ENCODE assay signal across 1 cellular context in the genomic region with DNA sequence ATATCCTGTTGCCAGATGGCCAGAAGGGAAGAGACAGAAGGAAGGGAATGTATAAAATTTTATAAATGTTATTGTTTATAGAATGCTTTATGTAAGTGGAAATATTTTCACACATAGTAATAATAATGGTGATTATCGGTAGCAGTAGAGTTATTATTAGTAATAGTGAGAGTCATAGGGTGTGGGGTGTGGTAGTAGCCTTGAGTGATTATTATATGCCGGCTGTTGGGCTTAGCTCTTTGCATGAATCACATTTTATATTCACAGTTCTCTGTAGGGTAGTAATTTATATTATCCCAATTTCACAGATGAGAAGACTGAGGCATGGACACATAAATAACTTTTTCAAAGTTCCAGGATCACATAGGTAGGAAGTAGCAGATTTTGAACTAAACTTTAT.
TF ChIP-seq lines count a peak whose summit lies in the region.

No MANE protein-coding gene starts in this region.

TF ChIP-seq in WTC11, 78 proteins besides CTCF, POLR2A, EP300 and RAD21 (continued from another document):
- TF ChIP-seq, protein P1, sequence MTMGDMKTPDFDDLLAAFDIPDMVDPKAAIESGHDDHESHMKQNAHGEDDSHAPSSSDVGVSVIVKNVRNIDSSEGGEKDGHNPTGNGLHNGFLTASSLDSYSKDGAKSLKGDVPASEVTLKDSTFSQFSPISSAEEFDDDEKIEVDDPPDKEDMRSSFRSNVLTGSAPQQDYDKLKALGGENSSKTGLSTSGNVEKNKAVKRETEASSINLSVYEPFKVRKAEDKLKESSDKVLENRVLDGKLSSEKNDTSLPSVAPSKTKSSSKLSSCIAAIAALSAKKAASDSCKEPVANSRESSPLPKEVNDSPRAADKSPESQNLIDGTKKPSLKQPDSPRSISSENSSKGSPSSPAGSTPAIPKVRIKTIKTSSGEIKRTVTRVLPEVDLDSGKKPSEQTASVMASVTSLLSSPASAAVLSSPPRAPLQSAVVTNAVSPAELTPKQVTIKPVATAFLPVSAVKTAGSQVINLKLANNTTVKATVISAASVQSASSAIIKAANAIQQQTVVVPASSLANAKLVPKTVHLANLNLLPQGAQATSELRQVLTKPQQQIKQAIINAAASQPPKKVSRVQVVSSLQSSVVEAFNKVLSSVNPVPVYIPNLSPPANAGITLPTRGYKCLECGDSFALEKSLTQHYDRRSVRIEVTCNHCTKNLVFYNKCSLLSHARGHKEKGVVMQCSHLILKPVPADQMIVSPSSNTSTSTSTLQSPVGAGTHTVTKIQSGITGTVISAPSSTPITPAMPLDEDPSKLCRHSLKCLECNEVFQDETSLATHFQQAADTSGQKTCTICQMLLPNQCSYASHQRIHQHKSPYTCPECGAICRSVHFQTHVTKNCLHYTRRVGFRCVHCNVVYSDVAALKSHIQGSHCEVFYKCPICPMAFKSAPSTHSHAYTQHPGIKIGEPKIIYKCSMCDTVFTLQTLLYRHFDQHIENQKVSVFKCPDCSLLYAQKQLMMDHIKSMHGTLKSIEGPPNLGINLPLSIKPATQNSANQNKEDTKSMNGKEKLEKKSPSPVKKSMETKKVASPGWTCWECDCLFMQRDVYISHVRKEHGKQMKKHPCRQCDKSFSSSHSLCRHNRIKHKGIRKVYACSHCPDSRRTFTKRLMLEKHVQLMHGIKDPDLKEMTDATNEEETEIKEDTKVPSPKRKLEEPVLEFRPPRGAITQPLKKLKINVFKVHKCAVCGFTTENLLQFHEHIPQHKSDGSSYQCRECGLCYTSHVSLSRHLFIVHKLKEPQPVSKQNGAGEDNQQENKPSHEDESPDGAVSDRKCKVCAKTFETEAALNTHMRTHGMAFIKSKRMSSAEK (CRISPR knock-in tag; IDR thresholded peaks at IDR 0.05; ENCODE audit: borderline replicate concordance): no peak
- TF ChIP-seq, protein P2, sequence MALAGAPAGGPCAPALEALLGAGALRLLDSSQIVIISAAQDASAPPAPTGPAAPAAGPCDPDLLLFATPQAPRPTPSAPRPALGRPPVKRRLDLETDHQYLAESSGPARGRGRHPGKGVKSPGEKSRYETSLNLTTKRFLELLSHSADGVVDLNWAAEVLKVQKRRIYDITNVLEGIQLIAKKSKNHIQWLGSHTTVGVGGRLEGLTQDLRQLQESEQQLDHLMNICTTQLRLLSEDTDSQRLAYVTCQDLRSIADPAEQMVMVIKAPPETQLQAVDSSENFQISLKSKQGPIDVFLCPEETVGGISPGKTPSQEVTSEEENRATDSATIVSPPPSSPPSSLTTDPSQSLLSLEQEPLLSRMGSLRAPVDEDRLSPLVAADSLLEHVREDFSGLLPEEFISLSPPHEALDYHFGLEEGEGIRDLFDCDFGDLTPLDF (CRISPR knock-in tag; IDR thresholded peaks at IDR 0.05): no peak
- TF ChIP-seq, protein P3, sequence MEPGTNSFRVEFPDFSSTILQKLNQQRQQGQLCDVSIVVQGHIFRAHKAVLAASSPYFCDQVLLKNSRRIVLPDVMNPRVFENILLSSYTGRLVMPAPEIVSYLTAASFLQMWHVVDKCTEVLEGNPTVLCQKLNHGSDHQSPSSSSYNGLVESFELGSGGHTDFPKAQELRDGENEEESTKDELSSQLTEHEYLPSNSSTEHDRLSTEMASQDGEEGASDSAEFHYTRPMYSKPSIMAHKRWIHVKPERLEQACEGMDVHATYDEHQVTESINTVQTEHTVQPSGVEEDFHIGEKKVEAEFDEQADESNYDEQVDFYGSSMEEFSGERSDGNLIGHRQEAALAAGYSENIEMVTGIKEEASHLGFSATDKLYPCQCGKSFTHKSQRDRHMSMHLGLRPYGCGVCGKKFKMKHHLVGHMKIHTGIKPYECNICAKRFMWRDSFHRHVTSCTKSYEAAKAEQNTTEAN (CRISPR knock-in tag; IDR thresholded peaks at IDR 0.05): no peak
- TF ChIP-seq, protein P4, sequence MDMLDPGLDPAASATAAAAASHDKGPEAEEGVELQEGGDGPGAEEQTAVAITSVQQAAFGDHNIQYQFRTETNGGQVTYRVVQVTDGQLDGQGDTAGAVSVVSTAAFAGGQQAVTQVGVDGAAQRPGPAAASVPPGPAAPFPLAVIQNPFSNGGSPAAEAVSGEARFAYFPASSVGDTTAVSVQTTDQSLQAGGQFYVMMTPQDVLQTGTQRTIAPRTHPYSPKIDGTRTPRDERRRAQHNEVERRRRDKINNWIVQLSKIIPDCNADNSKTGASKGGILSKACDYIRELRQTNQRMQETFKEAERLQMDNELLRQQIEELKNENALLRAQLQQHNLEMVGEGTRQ (CRISPR knock-in tag; IDR thresholded peaks at IDR 0.05): no peak
- TF ChIP-seq RELA (CRISPR knock-in tag; IDR thresholded peaks at IDR 0.05; ENCODE audit: borderline replicate concordance) (no peak), ZNF317 (CRISPR knock-in tag; IDR thresholded peaks at IDR 0.05; ENCODE audit: borderline replicate concordance, low read depth) (no peak), JUN (CRISPR knock-in tag; IDR thresholded peaks at IDR 0.05) (no peak), IRF2 (CRISPR knock-in tag; IDR thresholded peaks at IDR 0.05; ENCODE audit: borderline replicate concordance, low read depth) (no peak)
